Comparison of ENCODE assay signal across 14 cellular contexts in the genomic region with DNA sequence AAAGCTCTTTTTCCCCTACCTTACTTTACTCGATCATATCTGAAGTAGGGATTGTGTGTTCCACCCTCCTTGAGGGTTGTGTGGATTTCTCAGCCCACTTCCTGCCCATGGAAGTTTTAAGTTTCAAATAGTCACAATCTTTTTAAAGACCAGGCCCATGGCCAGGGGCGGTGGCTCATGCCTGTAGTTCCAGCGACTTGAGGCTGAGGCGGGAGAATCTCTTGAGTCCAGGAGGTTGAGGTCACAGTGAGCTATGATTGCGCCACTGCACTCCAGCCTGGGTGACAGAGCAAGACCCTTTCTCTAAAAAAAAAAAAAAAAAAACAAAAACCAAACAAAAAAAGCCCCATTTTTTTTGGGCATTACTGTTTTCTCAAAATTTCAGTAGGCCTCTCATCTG. TPM values are rescaled to one million over a fixed set of nuclear protein-coding genes. Genes with fewer than 3 reads are reported as not detected.
DNase-seq lines count a peak whose midpoint lies in the region; ATAC-seq and TF ChIP-seq lines count a peak whose summit lies in the region.
"Had no signal": no experiment of that assay in that cellular context is flagged by ENCODE, and none has a peak within 500 bp of the region (broad histone marks: within the 10 kb centered on the region; RNA-seq: fewer than 3 reads in every experiment).

No MANE protein-coding gene starts in this region.

- no peak overlapping the region for H3K4me3 ChIP-seq in fibroblast of the aortic adventitia (ENCODE audit: low read depth, low read length)
- H3K4me3 ChIP-seq in trophoblast cell (ENCODE audit: low read depth, low read length) = no peak overlapping the region
- H3K4me3 ChIP-seq in upper lobe of right lung = no peak overlapping the region
- H3K4me3 ChIP-seq: cardiac muscle cell had no signal

- H3K36me3 ChIP-seq in trophoblast cell (ENCODE audit: control insufficient read depth in 1 of 2, insufficient read depth in 2 of 2, low read length in 2 of 2) (peaks cover 4 to 5% of the 10 kb centered on the region in 2 experiments), upper lobe of right lung (peaks cover 4% of the 10 kb centered on the region)
- H3K36me3 ChIP-seq: cardiac muscle cell had no signal

- H2BK120ac ChIP-seq in trophoblast cell (ENCODE audit: insufficient read depth, low read length, poor library complexity) = no peak overlapping the region

- H3K18ac ChIP-seq in trophoblast cell (ENCODE audit: low read length) = no peak overlapping the region

- H3K4me1 ChIP-seq in trophoblast cell (ENCODE audit: control insufficient read depth in 1 of 2, insufficient read depth in 2 of 2, low read length in 2 of 2) (peaks cover 4 to 12% of the 10 kb centered on the region in 2 experiments), upper lobe of right lung (peaks cover 3% of the 10 kb centered on the region)

- peaks cover 3% of the 10 kb centered on the region for H3K79me1 ChIP-seq in trophoblast cell (ENCODE audit: low read length)

- H3K9ac ChIP-seq in trophoblast cell (ENCODE audit: low read length) = no peak overlapping the region

- H4K12ac ChIP-seq in trophoblast cell (ENCODE audit: low read depth, low read length) = no peak overlapping the region

- peak; percentile 81 for DNase-seq in fibroblast of the aortic adventitia (ENCODE audit: low read depth)
- peak; percentile 85 to 88 for DNase-seq in trophoblast cell
- DNase-seq in upper lobe of right lung = peak; percentile 77
- no peak for DNase-seq in Ammon's horn (ENCODE audit: low spot score)
- DNase-seq: activated CD4-positive, alpha-beta T cell treated with anti-CD3 and anti-CD28 coated beads for 1 hour; activated T-cell treated with anti-CD3 and anti-CD28 coated beads, Interleukin-2, amount 50 U/mL, for 48 hours; NCI-H2171; stimulated activated CD4-positive, alpha-beta T cell treated with anti-CD3 and anti-CD28 coated beads, Interleukin-1b, Interleukin-23, amount 100 ng/mL, for 48 hours; stimulated activated naive B cell treated with anti-CD40 and anti-IgM and Interleukin-4, amounts not matched to agents 10 μg/mL and 1 μg/mL and 100 μg/mL, for 72 hours had no signal

- WGBS in trophoblast cell (ENCODE audit: extremely low coverage, insufficient coverage, insufficient read length) = no CpG with 5 or more reads among the region's 5 CpGs

- H2AK5ac ChIP-seq in trophoblast cell (ENCODE audit: low read length) = no peak overlapping the region

- H2BK12ac ChIP-seq in trophoblast cell (ENCODE audit: low read length) = no peak overlapping the region

- no peaks in the 10 kb centered on the region for H3K79me2 ChIP-seq in trophoblast cell (ENCODE audit: control insufficient read depth, insufficient read depth, low read length, poor library complexity)

- H3K4ac ChIP-seq in trophoblast cell (ENCODE audit: low read depth, low read length) = no peak overlapping the region

- H3K27me3 ChIP-seq in trophoblast cell (ENCODE audit: insufficient read depth, low read length) = no peaks in the 10 kb centered on the region
- H3K27me3 ChIP-seq in upper lobe of right lung = no peaks in the 10 kb centered on the region
- H3K27me3 ChIP-seq: cardiac muscle cell, neutrophil had no signal

- H3K4me2 ChIP-seq in trophoblast cell (ENCODE audit: low read length) = no peak overlapping the region

- peak; percentile 70 for ATAC-seq in upper lobe of right lung
- ATAC-seq in GM21447 (IDR thresholded peaks at IDR 0.05; ENCODE audit: unreplicated experiment) = no peak
- no peak for ATAC-seq in GM18517 (IDR thresholded peaks at IDR 0.05; ENCODE audit: unreplicated experiment)
- ATAC-seq: stimulated activated naive B cell treated with anti-CD40 and anti-IgM and Interleukin-4, amounts not matched to agents 10 μg/mL and 1 μg/mL and 100 μg/mL, for 72 hours had no signal

- H3K27ac ChIP-seq in angular gyrus (ENCODE audit: low read depth, low read length) = peak overlapping the region; percentile 74
- H3K27ac ChIP-seq in trophoblast cell (ENCODE audit: low read depth, low read length) = peak overlapping the region; percentile 58
- peak overlapping the region; percentile 76 for H3K27ac ChIP-seq in upper lobe of right lung
- H3K27ac ChIP-seq: cardiac muscle cell, neutrophil had no signal

- no peak for TF ChIP-seq CTCF in fibroblast of the aortic adventitia (IDR thresholded peaks at IDR 0.05; ENCODE audit: insufficient read depth, low read length)
- TF ChIP-seq CTCF in upper lobe of right lung (IDR thresholded peaks at IDR 0.05) = no peak

- intact Hi-C loops in upper lobe of right lung (cut with DNase I) = loop anchor here (10.0 kb wide), 2 partner anchors 53 to 163 kb away; no protein-coding TSS in a partner anchor

- peak overlapping the region; percentile 1 for H2BK5ac ChIP-seq in trophoblast cell (ENCODE audit: low read depth, low read length, poor library complexity)

- no peak overlapping the region for H2AFZ ChIP-seq in trophoblast cell (ENCODE audit: insufficient read depth, low read length, poor library complexity)

- H4K8ac ChIP-seq in trophoblast cell (ENCODE audit: low read depth, low read length) = peak overlapping the region; percentile 24

- no peak overlapping the region for H4K91ac ChIP-seq in trophoblast cell (ENCODE audit: low read depth, low read length)

- no peak overlapping the region for H3K23ac ChIP-seq in trophoblast cell (ENCODE audit: low read length)

- no peaks in the 10 kb centered on the region for H3K9me3 ChIP-seq in trophoblast cell (ENCODE audit: insufficient read depth, low read depth, low read length)
- H3K9me3 ChIP-seq in upper lobe of right lung = no peaks in the 10 kb centered on the region
- H3K9me3 ChIP-seq: neutrophil had no signal

- no peak overlapping the region for H3K14ac ChIP-seq in trophoblast cell (ENCODE audit: low read length)

RNA-seq across cellular contexts. Expression of a gene that starts 36.3 kb away (rescaled TPM):
- total RNA-seq in fibroblast of the aortic adventitia (ENCODE audit: low replicate concordance) (0.27 TPM in 1 of 2 replicates, not detected in the other), upper lobe of right lung (0.29 TPM)
- polyA plus RNA-seq in trophoblast cell (2013) = 0.46 and 0.48 TPM in 2 replicates

RNA-seq across cellular contexts. Expression of a gene that starts 42.4 kb away (rescaled TPM):
- total RNA-seq in fibroblast of the aortic adventitia (ENCODE audit: low replicate concordance) = 51.5 and 67.4 TPM in 2 replicates
- polyA plus RNA-seq in trophoblast cell (2013) = 24.1 and 24.8 TPM in 2 replicates
- 34.1 TPM for total RNA-seq in upper lobe of right lung

RNA-seq across cellular contexts. Expression of a gene that starts 42.5 kb away (rescaled TPM):
- total RNA-seq in fibroblast of the aortic adventitia (ENCODE audit: low replicate concordance) = 26.6 and 33.8 TPM in 2 replicates
- 92.9 and 93.6 TPM in 2 replicates for polyA plus RNA-seq in trophoblast cell (2013)
- total RNA-seq in upper lobe of right lung = 75.8 TPM
